Comparison of ENCODE assay signal across 8 cellular contexts in the genomic region with DNA sequence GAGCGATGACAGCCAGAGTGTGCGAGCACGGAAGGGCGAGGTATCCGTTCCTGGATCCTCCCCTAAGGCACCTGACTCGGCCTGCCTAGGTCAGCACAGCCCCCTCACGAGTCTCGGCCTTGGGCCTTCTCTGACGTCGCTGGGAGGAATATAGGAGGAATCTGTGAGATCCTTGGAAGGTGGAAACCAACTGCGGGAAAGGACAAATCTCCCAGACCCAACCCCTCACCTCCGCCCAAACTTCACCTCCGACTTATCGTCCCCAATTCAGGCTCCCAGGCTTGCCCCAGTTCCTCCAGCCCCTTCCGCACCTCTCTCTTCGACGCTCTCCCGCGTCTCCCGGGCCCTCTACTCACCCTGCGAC. TPM values are rescaled to one million over a fixed set of nuclear protein-coding genes. Genes with fewer than 3 reads are reported as not detected.
DNase-seq lines count a peak whose midpoint lies in the region; ATAC-seq and TF ChIP-seq lines count a peak whose summit lies in the region.

No MANE protein-coding gene starts in this region.

- no peaks in the 10 kb centered on the region for H3K27me3 ChIP-seq in BLaER1
- H3K27me3 ChIP-seq in cardiac muscle cell: no peaks in the 10 kb centered on the region
- no peaks in the 10 kb centered on the region for H3K27me3 ChIP-seq in psoas muscle (ENCODE audit: insufficient read depth in 3 of 3, low read length in 2 of 3)

- H3K4me3 ChIP-seq in BLaER1 (peak overlapping the region; percentile 86), cardiac muscle cell (peak overlapping the region; percentile 75), psoas muscle (peak overlapping the region; percentile 92)

- H3K36me3 ChIP-seq in BLaER1 (peaks cover 37% of the 10 kb centered on the region), cardiac muscle cell (peaks cover 19% of the 10 kb centered on the region), psoas muscle (ENCODE audit: insufficient read depth in 1 of 2, low read depth in 1 of 2) (peaks cover 13 to 39% of the 10 kb centered on the region in 2 donors)

- ATAC-seq in GM21723 (IDR thresholded peaks at IDR 0.05; ENCODE audit: unreplicated experiment) (peak; percentile 35), psoas muscle (peak; percentile 42 to 69 (median 57))

- H3K27ac ChIP-seq in BLaER1 (peak overlapping the region; percentile 88), cardiac muscle cell (peak overlapping the region; percentile 76), psoas muscle (peak overlapping the region; percentile 92)

- WGBS in psoas muscle, 3 donors: 0% methylated on average over 17 to 21 of the region's 21 CpGs

- H3K4me1 ChIP-seq in BLaER1 (peaks cover 48% of the 10 kb centered on the region), cardiac muscle cell (ENCODE audit: low read depth) (peaks cover 18% of the 10 kb centered on the region), psoas muscle (peaks cover 11% of the 10 kb centered on the region)

- DNase-seq in OCI-M1 (lab: John Stamatoyannopoulos, UW) (peak; percentile 67), cardiac muscle cell (ENCODE audit: low read depth in 1 of 2, low spot score in 1 of 2) (peak; percentile 25 to 28), psoas muscle (peak in 1 of 2 donors; percentile 67), cerebellar cortex (ENCODE audit: low spot score) (no peak), NCI-H510A (lab: John Stamatoyannopoulos, UW) (no peak)
- DNase-seq in activated naive CD4-positive, alpha-beta T cell treated with anti-CD3 and anti-CD28 coated beads, Interleukin-2, amount 50 U/mL, for 16 hours: peak; percentile 27

- peaks cover 15% of the 10 kb centered on the region for H4K20me1 ChIP-seq in BLaER1

- H3K9me3 ChIP-seq in BLaER1 (no peaks in the 10 kb centered on the region), cardiac muscle cell (ENCODE audit: low read depth) (no peaks in the 10 kb centered on the region), psoas muscle (no peaks in the 10 kb centered on the region)

- TF ChIP-seq CTCF in cardiac muscle cell (IDR thresholded peaks at IDR 0.05; ENCODE audit: low read depth, low read length): no peak
- no peak for TF ChIP-seq CTCF in psoas muscle (IDR thresholded peaks at IDR 0.05)

- H3K9ac ChIP-seq in BLaER1: peak overlapping the region; percentile 93

- intact Hi-C loops in psoas muscle (cut with DNase I): no loop called here

- peak overlapping the region; percentile 99 for H3K4me2 ChIP-seq in BLaER1

RNA-seq across cellular contexts. Expression of gene APH1A, which starts 0.5 kb away (rescaled TPM):
- total RNA-seq in cardiac muscle cell: 74.1 and 78.6 TPM in 2 replicates
- polyA plus RNA-seq in cardiac muscle cell: 29.5 and 35.5 TPM in 2 replicates
- 10 to 100 TPM; 33.1 to 69.3 (median 51.1) TPM for total RNA-seq in psoas muscle
- polyA plus RNA-seq in psoas muscle: 10 to 100 TPM; 48.5 to 91.5 (median 69.7) TPM

RNA-seq across cellular contexts. Expression of gene C1orf54, which starts 4.3 kb away (rescaled TPM):
- 9.2 and 11.1 TPM in 2 replicates for total RNA-seq in cardiac muscle cell
- polyA plus RNA-seq in cardiac muscle cell: 35.6 and 37.2 TPM in 2 replicates
- 1 to 10 TPM; 4.7 to 7.6 (median 6.1) TPM for total RNA-seq in psoas muscle
- 1 to 10 TPM; 6.4 to 7.0 (median 6.8) TPM for polyA plus RNA-seq in psoas muscle

RNA-seq across cellular contexts. Expression of gene CA14, which starts 10.8 kb away (rescaled TPM):
- total RNA-seq in cardiac muscle cell (34.8 and 46.1 TPM in 2 replicates), psoas muscle (under 1 TPM in 2 of 4 donors, not detected in 2; 0.30 to 0.48 TPM)
- polyA plus RNA-seq in cardiac muscle cell (68.2 and 133 TPM in 2 replicates), psoas muscle (under 1 TPM; 0.04 to 0.89 (median 0.61) TPM)

RNA-seq across cellular contexts. Expression of gene CIART, which starts 14.0 kb away (rescaled TPM):
- total RNA-seq in cardiac muscle cell (15.4 and 17.7 TPM in 2 replicates), psoas muscle (10 to 100 TPM in 3 of 4 donors, 1 to 10 TPM in 1; 6.2 to 23.4 (median 14.5) TPM)
- polyA plus RNA-seq in cardiac muscle cell (19.0 and 20.6 TPM in 2 replicates), psoas muscle (10 to 100 TPM in 2 of 3 donors, 1 to 10 TPM in 1; 1.6 to 11.7 (median 11.6) TPM)

RNA-seq across cellular contexts. Expression of gene MRPS21, which starts 25.3 kb away (rescaled TPM):
- total RNA-seq in cardiac muscle cell: 85.8 and 89.9 TPM in 2 replicates
- 126 and 133 TPM in 2 replicates for polyA plus RNA-seq in cardiac muscle cell
- 10 to 100 TPM; 50.1 to 55.0 (median 53.2) TPM for total RNA-seq in psoas muscle
- 10 to 100 TPM; 53.4 to 87.8 (median 55.6) TPM for polyA plus RNA-seq in psoas muscle

Comparison
In these comparisons a context has a peak if more than half of its experiments do, and no peak if none do; other contexts are left out.
1. DNase-seq: peak in OCI-M1 (single experiment), activated naive CD4-positive, alpha-beta T cell treated with anti-CD3 and anti-CD28 coated beads, Interleukin-2, amount 50 U/mL, for 16 hours (single experiment) and cardiac muscle cell (2 of 2); none in cerebellar cortex (single experiment) and NCI-H510A (single experiment).
2. RNA of gene CA14, which starts 10.8 kb away (total RNA-seq): 34.8 to 46.1 TPM in cardiac muscle cell; 0.30 to 0.48 TPM in psoas muscle; every median in the first group is over 10 times any median in the second.
3. Peak in every context shown above with its lines, with median percentiles within 50 percentile points of each other: H3K27ac ChIP-seq and H3K4me3 ChIP-seq.